8 cellular contexts compared by ENCODE assay signal in the genomic region with DNA sequence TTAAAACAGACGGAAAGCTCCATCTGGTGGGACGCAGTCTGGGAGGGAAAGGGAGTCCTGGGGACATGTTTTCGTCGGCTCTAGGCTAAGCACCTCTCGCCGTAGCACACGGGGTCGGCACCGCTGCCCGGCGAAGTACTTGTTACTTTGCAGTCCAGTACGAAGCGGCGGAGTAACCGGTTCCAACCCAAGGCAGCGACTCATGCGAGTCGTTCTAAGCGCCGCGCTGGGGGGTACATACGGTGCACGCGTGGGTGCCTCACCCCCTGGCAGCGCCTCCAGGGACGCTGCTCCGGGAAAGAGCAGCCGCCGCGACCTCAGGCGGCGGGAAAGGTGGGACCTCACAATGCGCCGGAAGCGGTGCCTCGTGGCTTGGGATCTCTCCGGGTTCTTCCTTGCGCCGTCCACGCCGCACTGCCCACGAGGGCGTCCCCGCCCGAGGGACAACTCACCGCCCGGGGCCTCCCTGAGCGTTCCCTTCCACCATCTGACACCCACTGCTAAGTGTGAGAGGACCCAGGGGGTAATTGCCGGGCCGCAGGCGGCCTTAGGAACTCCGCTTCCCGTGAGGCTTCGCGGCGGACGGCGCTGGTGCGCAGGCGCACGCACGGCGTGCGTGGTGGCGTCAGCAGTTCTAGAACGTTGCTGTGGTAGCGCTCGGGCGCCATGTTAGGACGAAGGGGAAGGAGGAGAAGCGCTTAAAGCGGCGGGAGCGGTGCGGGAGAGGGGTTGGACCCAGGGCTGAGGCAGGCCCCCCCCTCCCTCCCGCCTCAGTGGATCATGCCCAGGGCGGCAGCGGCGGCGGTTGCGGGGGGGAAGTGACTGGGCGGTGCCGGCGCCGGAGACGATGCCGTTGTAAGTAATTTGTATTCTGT. TPM values are rescaled to one million over a fixed set of nuclear protein-coding genes. Genes with fewer than 3 reads are reported as not detected.
A peak's percentile ranks its signal among the peaks of the same experiment; 100 is the strongest.
DNase-seq lines count a peak whose midpoint lies in the region; ATAC-seq and TF ChIP-seq lines count a peak whose summit lies in the region.

A gene (plus strand): TSS at position 637 of the 875 bp plus-strand sequence. CDS start 211 bp downstream, at position 848.

- H3K27me3 ChIP-seq in gastroesophageal sphincter, result no peaks in the 10 kb centered on the region

- no peaks in the 10 kb centered on the region for H3K36me3 ChIP-seq in gastroesophageal sphincter

- H3K9me3 Mint-ChIP-seq in activated naive CD4-positive, alpha-beta T cell treated with anti-CD3 and anti-CD28 coated beads for 36 hours, result no peaks in the 10 kb centered on the region

- peak within 1 kb of the TSS; percentile 93 for H3K27ac Mint-ChIP-seq in activated naive CD4-positive, alpha-beta T cell treated with anti-CD3 and anti-CD28 coated beads for 36 hours

- H3K4me3 Mint-ChIP-seq in activated naive CD4-positive, alpha-beta T cell treated with anti-CD3 and anti-CD28 coated beads for 36 hours, result peak within 1 kb of the TSS; percentile 89

- H3K4me1 ChIP-seq in gastroesophageal sphincter, result peaks cover 6 to 38% (median 20%) of the 10 kb centered on the region in 3 donors

- peak in 3 of 4 experiments; percentile 9 to 42 (median 33) for TF ChIP-seq CTCF in gastroesophageal sphincter (IDR thresholded peaks at IDR 0.05)

- no peaks in the 10 kb centered on the region for H3K27me3 Mint-ChIP-seq in activated naive CD4-positive, alpha-beta T cell treated with anti-CD3 and anti-CD28 coated beads for 36 hours (ENCODE audit: low read depth)

- H3K9me3 ChIP-seq in gastroesophageal sphincter, result no peaks in the 10 kb centered on the region

- H3K4me1 Mint-ChIP-seq in activated naive CD4-positive, alpha-beta T cell treated with anti-CD3 and anti-CD28 coated beads for 36 hours (ENCODE audit: low read depth), result peaks cover 34% of the 10 kb centered on the region

- no peak for TF ChIP-seq EP300 in gastroesophageal sphincter (IDR thresholded peaks at IDR 0.05)

- peak; percentile 97 for ATAC-seq in gastroesophageal sphincter

- peak within 1 kb of the TSS; percentile 84 for H3K4me3 ChIP-seq in gastroesophageal sphincter

- 2% methylated on average over 9 of the region's 87 CpGs; no CpG with 5 or more reads in 1 of the 2 donors for WGBS in gastroesophageal sphincter (ENCODE audit: low coverage in 1 of 2), 2 donors

- DNase-seq in GM04503 (ENCODE audit: low read depth), result peak; percentile 72
- peak; percentile 91 for DNase-seq in HEK293T (ENCODE audit: extremely low spot score)
- DNase-seq in MV-4-11 (lab: John Stamatoyannopoulos, UW), result peak; percentile 92
- DNase-seq in SK-MEL-5 (ENCODE audit: low read depth, low spot score), result peak; percentile 95
- DNase-seq in activated naive CD4-positive, alpha-beta T cell treated with anti-CD3 and anti-CD28 coated beads for 36 hours, result peak; percentile 95
- peak; percentile 78 for DNase-seq in non-pigmented ciliary epithelial cell (ENCODE audit: low read depth)
- DNase-seq in superior temporal gyrus (ENCODE audit: extremely low spot score), result peak; percentile 98

- CTCF ChIA-PET in HEK293T (lab: Yijun Ruan, JAX), result no interaction called here
- CTCF ChIA-PET in activated naive CD4-positive, alpha-beta T cell treated with anti-CD3 and anti-CD28 coated beads for 36 hours (lab: Charles Lee), result no interaction called here

- POLR2A ChIA-PET in HEK293T (lab: Yijun Ruan, JAX), result interaction anchor here (1.2 to 1.5 kb wide), 2 partner anchors 9 to 10 kb away, joined by 3 read pairs; no protein-coding TSS in a partner anchor

- H3K36me3 Mint-ChIP-seq in activated naive CD4-positive, alpha-beta T cell treated with anti-CD3 and anti-CD28 coated beads for 36 hours (ENCODE audit: low read depth), result peaks cover 27% of the 10 kb centered on the region

- peak; percentile 55 to 60 for TF ChIP-seq POLR2A in gastroesophageal sphincter (IDR thresholded peaks at IDR 0.05)

- in situ Hi-C loops in SK-MEL-5 (cut with HindIII; ENCODE audit: low pct_unique_long_range_greater_than_20kb, low sequenced_read_pairs), result no loop called here

- peak within 1 kb of the TSS; percentile 85 to 98 (median 97) for H3K27ac ChIP-seq in gastroesophageal sphincter

- intact Hi-C loops in activated naive CD4-positive, alpha-beta T cell treated with anti-CD3 and anti-CD28 coated beads for 36 hours (cut with micrococcal nuclease), result loop anchor here (1.0 to 5.0 kb wide), 5 partner anchors 35 to 465 kb away; a partner anchor contains a TSS

TF ChIP-seq in HEK293T, 16 proteins besides CTCF, POLR2A, EP300 and RAD21:
- no peak for TF ChIP-seq HDGF (IDR thresholded peaks at IDR 0.05; ENCODE audit: borderline replicate concordance)
- peak; percentile 66 for TF ChIP-seq ELF4 (IDR thresholded peaks at IDR 0.05)
- peak; percentile 98 for TF ChIP-seq L3MBTL2 (conservative IDR thresholded peaks at IDR 0.05)
TF ChIP-seq in HEK293T: peak in this region for 2.

RNA-seq across cellular contexts. Expression of the gene that starts here (rescaled TPM):
- total RNA-seq in SK-MEL-5 (2014; rRNA removed; shearing (Covaris generic)), result 118 and 120 TPM in 2 replicates
- 118 and 150 TPM in 2 replicates for polyA plus RNA-seq in SK-MEL-5 (2015; cell fraction: cytosol; rRNA removed)
- polyA plus RNA-seq in SK-MEL-5 (2015; cell fraction: nucleus; rRNA removed), result 193 and 214 TPM in 2 replicates
- total RNA-seq in activated naive CD4-positive, alpha-beta T cell treated with anti-CD3 and anti-CD28 coated beads for 36 hours, result 100 to 1,000 TPM; 162 to 181 TPM
- 100 to 1,000 TPM; 111 to 167 (median 134) TPM for total RNA-seq in gastroesophageal sphincter

Comparison
In these comparisons a context has a peak if more than half of its experiments do, and no peak if none do; other contexts are left out.
1. Peak in every context shown above with its lines: DNase-seq, ATAC-seq, H3K4me3 ChIP-seq and H3K27ac ChIP-seq.